Comparison of ENCODE assay signal across 1 cellular context in the genomic region with DNA sequence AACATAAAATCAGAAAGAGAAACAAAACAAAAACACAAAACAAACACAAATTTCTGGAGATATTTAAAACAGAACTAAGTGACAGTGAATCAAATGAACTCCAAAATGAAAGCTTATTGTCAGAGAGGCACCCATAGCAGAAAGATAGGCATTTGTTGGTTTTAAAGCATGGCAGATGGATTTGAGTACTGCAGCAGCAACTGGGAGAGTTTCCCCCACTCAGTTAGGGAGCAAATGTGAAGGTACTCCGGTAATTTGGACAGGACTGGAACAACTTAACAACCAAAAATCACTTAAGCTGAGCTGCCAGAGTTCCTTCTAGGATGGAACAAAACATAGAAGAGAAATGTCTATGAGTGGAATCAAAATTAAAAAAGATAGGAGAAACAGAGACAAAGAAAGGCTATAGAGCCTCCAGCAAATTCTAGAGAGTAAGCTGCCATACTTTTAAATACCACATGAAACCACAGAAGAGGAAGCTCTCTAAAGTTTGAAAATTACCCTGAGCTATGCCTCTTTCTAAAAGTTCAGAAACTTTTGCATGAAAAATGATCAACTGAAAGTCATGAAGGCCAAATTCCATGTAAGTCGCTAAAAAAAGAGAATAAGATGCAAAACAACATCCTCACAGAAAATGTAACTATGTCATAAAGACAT.
TF ChIP-seq lines count a peak whose summit lies in the region.

No MANE protein-coding gene starts in this region.

TF ChIP-seq in GM23338, 12 proteins besides CTCF, POLR2A, EP300 and RAD21:
- TF ChIP-seq STAT1 (IDR thresholded peaks at IDR 0.05; ENCODE audit: unreplicated experiment) (no peak), EZH2 (IDR thresholded peaks at IDR 0.05; ENCODE audit: low read depth, unreplicated experiment) (no peak), ZNF462 (CRISPR knock-in tag; IDR thresholded peaks at IDR 0.05) (no peak), CREB1 (CRISPR knock-in tag; IDR thresholded peaks at IDR 0.05; ENCODE audit: low read depth) (no peak), EZH2phosphoT487 (IDR thresholded peaks at IDR 0.05; ENCODE audit: unreplicated experiment) (no peak), POLR2AphosphoS5 (IDR thresholded peaks at IDR 0.05; ENCODE audit: low read depth) (no peak), JUNB (IDR thresholded peaks at IDR 0.05; ENCODE audit: unreplicated experiment) (no peak), ZNF114 (CRISPR knock-in tag; IDR thresholded peaks at IDR 0.05) (no peak), REST (IDR thresholded peaks at IDR 0.05; ENCODE audit: unreplicated experiment) (no peak), NANOG (IDR thresholded peaks at IDR 0.05; ENCODE audit: borderline replicate concordance) (no peak), ZNF331 (CRISPR knock-in tag; IDR thresholded peaks at IDR 0.05; ENCODE audit: low read depth) (no peak)
- TF ChIP-seq, protein P1, sequence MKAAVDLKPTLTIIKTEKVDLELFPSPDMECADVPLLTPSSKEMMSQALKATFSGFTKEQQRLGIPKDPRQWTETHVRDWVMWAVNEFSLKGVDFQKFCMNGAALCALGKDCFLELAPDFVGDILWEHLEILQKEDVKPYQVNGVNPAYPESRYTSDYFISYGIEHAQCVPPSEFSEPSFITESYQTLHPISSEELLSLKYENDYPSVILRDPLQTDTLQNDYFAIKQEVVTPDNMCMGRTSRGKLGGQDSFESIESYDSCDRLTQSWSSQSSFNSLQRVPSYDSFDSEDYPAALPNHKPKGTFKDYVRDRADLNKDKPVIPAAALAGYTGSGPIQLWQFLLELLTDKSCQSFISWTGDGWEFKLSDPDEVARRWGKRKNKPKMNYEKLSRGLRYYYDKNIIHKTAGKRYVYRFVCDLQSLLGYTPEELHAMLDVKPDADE (IDR thresholded peaks at IDR 0.05): no peak
